In the genomic region with DNA sequence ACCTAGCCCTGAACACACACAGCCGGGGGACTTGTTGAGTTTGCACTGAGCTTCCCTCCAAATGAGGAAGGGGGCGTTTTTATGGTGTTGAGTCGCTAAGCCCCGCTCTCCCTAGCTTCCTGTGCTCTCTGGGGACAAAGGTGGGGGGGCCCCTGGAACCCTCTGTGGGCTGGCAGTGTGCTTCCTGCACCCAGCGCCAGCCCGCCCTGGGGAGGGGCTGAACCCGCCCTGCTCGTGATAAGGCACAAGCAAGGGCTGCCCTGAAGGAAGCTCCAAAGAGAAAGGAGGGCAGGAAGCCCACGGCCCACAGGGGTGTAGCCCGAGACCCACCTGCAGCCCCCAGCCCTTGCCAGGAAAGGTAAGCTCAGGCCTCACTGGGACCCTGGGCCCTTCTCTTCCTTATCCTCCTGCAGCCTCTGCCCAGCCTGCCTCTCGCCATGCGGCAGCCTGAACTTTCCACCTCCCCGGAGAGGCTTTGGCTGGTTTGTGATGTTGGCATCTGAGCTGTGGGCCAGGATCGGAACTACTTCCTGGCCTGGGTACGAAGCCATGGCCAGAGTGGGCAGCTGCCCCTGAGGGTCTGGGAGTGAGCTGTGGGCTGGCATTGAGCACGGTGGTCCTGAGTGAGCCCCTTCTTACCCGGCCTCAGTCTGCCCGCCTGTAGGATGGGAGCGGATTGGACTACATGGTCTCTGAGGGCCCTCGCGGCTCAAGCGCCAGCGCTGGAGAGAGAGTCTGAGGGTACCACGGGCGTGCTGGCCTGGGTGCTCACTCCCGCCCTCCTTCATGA, we compare ENCODE assay signal across 8 cellular contexts.
A peak's percentile ranks its signal among the peaks of the same experiment; 100 is the strongest.
DNase-seq lines count a peak whose midpoint lies in the region; ATAC-seq and TF ChIP-seq lines count a peak whose summit lies in the region.

Gene FERMT3 (plus strand): TSS at position 265 of the 790 bp plus-strand sequence. CDS start 644 bp downstream, outside the sequence.

- ATAC-seq in GM19351 (IDR thresholded peaks at IDR 0.05; ENCODE audit: unreplicated experiment) (peak; percentile 7), HG03457 (IDR thresholded peaks at IDR 0.05; ENCODE audit: unreplicated experiment) (no peak)

- CTCF ChIA-PET in RWPE1 (lab: Yijun Ruan, JAX), result interaction anchor here (0.6 to 0.9 kb wide), 5 partner anchors 94 to 397 kb away, joined by 3 to 5 read pairs (median 3); no protein-coding TSS in a partner anchor

- no peaks in the 10 kb centered on the region for H3K27me3 ChIP-seq in layer of hippocampus (ENCODE audit: control insufficient read depth, insufficient read depth, low read length)

- H3K27ac ChIP-seq in RWPE1 (peak within 1 kb of the TSS; percentile 60), layer of hippocampus (ENCODE audit: low read depth, low read length) (peak within 1 kb of the TSS; percentile 62)

- no peak for TF ChIP-seq CTCF in RWPE1 (conservative IDR thresholded peaks at IDR 0.05; ENCODE audit: low read depth)

- POLR2A ChIA-PET in RWPE1 (lab: Yijun Ruan, JAX; ENCODE audit: low non-redundant PET), result interaction anchor here (1.1 kb wide), 1 partner anchor 94 kb away, joined by 3 read pairs; the partner anchor contains the start of gene CATSPERZ

- no peak for DNase-seq in RWPE1 (ENCODE audit: low spot score)
- peak; percentile 49 for DNase-seq in activated gamma-delta T cell treated with anti-CD3 and anti-CD28 coated beads, Interleukin-2, amount 50 U/mL, for 16 hours (ENCODE audit: low read depth)
- peak in 2 of 3 donors; percentile 41 to 61 for DNase-seq in stimulated activated CD4-positive, alpha-beta T cell treated with anti-CD3 and anti-CD28 coated beads, TNF-alpha, amount 100 ng/mL, for 1 hour (ENCODE audit: low read depth in 3 of 3, low spot score in 1 of 3)
- no peak for DNase-seq in NCI-H1417 treated with DMSO at 0.1 percent for 48 hours (lab: John Stamatoyannopoulos, UW)
- DNase-seq in foreskin melanocyte, result no peak

Comparison
In these comparisons a context has a peak if more than half of its experiments do, and no peak if none do; other contexts are left out.
1. DNase-seq: peak in activated gamma-delta T cell treated with anti-CD3 and anti-CD28 coated beads, Interleukin-2, amount 50 U/mL, for 16 hours (single experiment) and stimulated activated CD4-positive, alpha-beta T cell treated with anti-CD3 and anti-CD28 coated beads, TNF-alpha, amount 100 ng/mL, for 1 hour (2 of 3); none in RWPE1 (single experiment), NCI-H1417 treated with DMSO at 0.1 percent for 48 hours (single experiment) and foreskin melanocyte (single experiment).